23 cellular contexts compared by ENCODE assay signal in the genomic region with DNA sequence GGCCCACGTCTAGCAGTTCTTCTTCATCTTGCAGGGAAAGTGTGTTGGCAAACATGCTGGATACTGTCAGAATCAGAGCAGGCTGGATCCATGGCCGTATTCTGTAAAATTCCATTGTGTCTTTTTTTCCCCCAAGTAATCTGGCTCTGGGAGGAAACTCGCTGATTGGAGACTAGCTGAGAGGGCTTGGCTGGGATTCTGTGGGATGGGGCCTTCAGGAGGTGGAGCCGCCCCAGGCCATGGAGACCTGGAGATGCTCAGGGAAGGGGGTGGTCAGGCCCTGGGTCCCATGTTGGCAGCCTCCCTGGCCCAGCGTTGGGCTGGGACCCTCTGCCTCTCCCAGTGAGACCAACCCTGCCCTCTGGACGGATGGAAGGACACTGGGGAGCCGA.
DNase-seq lines count a peak whose midpoint lies in the region; ATAC-seq and TF ChIP-seq lines count a peak whose summit lies in the region.
"Had no signal": no experiment of that assay in that cellular context is flagged by ENCODE, and none has a peak within 500 bp of the region (broad histone marks: within the 10 kb centered on the region; RNA-seq: fewer than 3 reads in every experiment).

No MANE protein-coding gene starts in this region.

- no peak overlapping the region for H4K8ac ChIP-seq in mesenchymal stem cell (ENCODE audit: low read length)

- H3K18ac ChIP-seq in mesenchymal stem cell (ENCODE audit: low read depth in 1 of 2, low read length in 2 of 2), result no peak overlapping the region

- TF ChIP-seq CTCF in esophagus muscularis mucosa (IDR thresholded peaks at IDR 0.05), result no peak

- H3K4me2 ChIP-seq in mesenchymal stem cell (ENCODE audit: low read length, poor library complexity, severe bottlenecking), result no peak overlapping the region

- H3K4me1 ChIP-seq in adipocyte (ENCODE audit: control insufficient read depth, insufficient read depth, low read length) (peaks cover 42% of the 10 kb centered on the region), esophagus muscularis mucosa (peaks cover 24 to 46% (median 43%) of the 10 kb centered on the region in 4 donors), mesenchymal stem cell (ENCODE audit: control insufficient read depth, insufficient read depth, low read depth, low read length) (peaks cover 7% of the 10 kb centered on the region)

- intact Hi-C loops in esophagus muscularis mucosa (cut with DNase I), result no loop called here

- no peak for TF ChIP-seq EP300 in esophagus muscularis mucosa (IDR thresholded peaks at IDR 0.05)

- no peak overlapping the region for H3K14ac ChIP-seq in mesenchymal stem cell (ENCODE audit: low read length in 2 of 2)

- no peak overlapping the region for H4K91ac ChIP-seq in mesenchymal stem cell (ENCODE audit: low read length)

- H3K4ac ChIP-seq in mesenchymal stem cell (ENCODE audit: low read depth in 1 of 2, low read length in 2 of 2), result no peak overlapping the region

- H3K36me3 ChIP-seq in adipocyte (ENCODE audit: control insufficient read depth, insufficient read depth, low read length, severe bottlenecking), result no peaks in the 10 kb centered on the region
- no peaks in the 10 kb centered on the region for H3K36me3 ChIP-seq in esophagus muscularis mucosa
- H3K36me3 ChIP-seq in mesenchymal stem cell (ENCODE audit: control insufficient read depth in 1 of 2, insufficient read depth in 2 of 2, low read depth in 1 of 2, low read length in 2 of 2), result no peaks in the 10 kb centered on the region

- H3K23ac ChIP-seq in mesenchymal stem cell (ENCODE audit: low read length in 2 of 2), result no peak overlapping the region

- no peak overlapping the region for H2BK5ac ChIP-seq in mesenchymal stem cell (ENCODE audit: low read depth, low read length, poor library complexity, severe bottlenecking)

- no peaks in the 10 kb centered on the region for H3K27me3 ChIP-seq in adipocyte (replicated peaks; ENCODE audit: control insufficient read depth, insufficient read depth, low read length)
- no peaks in the 10 kb centered on the region for H3K27me3 ChIP-seq in esophagus muscularis mucosa
- H3K27me3 ChIP-seq in mesenchymal stem cell (ENCODE audit: control insufficient read depth in 1 of 2, insufficient read depth in 1 of 2, low read length in 2 of 2), result no peaks in the 10 kb centered on the region

- ATAC-seq in GM21723 (IDR thresholded peaks at IDR 0.05; ENCODE audit: unreplicated experiment), result no peak
- ATAC-seq: activated naive CD8-positive, alpha-beta T cell treated with anti-CD3 and anti-CD28 coated beads, Interleukin-2, amount 50 U/mL, for 24 hours; natural killer cell treated with Interleukin-12 subunit alpha and Interleukin-12 subunit beta and Interleukin-15 and Interleukin-18, amount 100 ng/mL, for 72 hours had no signal

- H2AFZ ChIP-seq in mesenchymal stem cell (ENCODE audit: low read depth, low read length), result no peak overlapping the region

- H2BK120ac ChIP-seq in mesenchymal stem cell (ENCODE audit: low read depth, low read length), result no peak overlapping the region

- no peak for TF ChIP-seq POLR2A in esophagus muscularis mucosa (IDR thresholded peaks at IDR 0.05; ENCODE audit: low read depth)

- peak overlapping the region in 1 of 2 experiments; percentile 40 for H2BK12ac ChIP-seq in mesenchymal stem cell (ENCODE audit: low read length in 2 of 2)

- no peak overlapping the region for H2BK15ac ChIP-seq in mesenchymal stem cell (ENCODE audit: low read depth, poor library complexity, severe bottlenecking)

- H3K9me3 ChIP-seq in adipocyte (ENCODE audit: control insufficient read depth, low read length) (no peaks in the 10 kb centered on the region), esophagus muscularis mucosa (no peaks in the 10 kb centered on the region), mesenchymal stem cell (ENCODE audit: control insufficient read depth, low read length) (no peaks in the 10 kb centered on the region)

- no peak overlapping the region for H3K4me3 ChIP-seq in adipocyte (ENCODE audit: low read length)
- no peak overlapping the region for H3K4me3 ChIP-seq in esophagus muscularis mucosa
- H3K4me3 ChIP-seq in mesenchymal stem cell (ENCODE audit: insufficient read depth in 1 of 2, low read depth in 1 of 2, low read length in 2 of 2), result peak overlapping the region in 1 of 2 experiments; percentile 30

- H2AK5ac ChIP-seq in mesenchymal stem cell (ENCODE audit: low read length, severe bottlenecking), result no peak overlapping the region

- H3K9ac ChIP-seq in adipocyte (ENCODE audit: low read length) (peak overlapping the region; percentile 38), mesenchymal stem cell (ENCODE audit: low read length) (peak overlapping the region; percentile 40)

- no peak for DNase-seq in adipocyte (ENCODE audit: low read depth)
- DNase-seq in esophagus muscularis mucosa (ENCODE audit: extremely low spot score), result no peak
- DNase-seq in mesenchymal stem cell, result no peak
- peak; percentile 75 for DNase-seq in superior temporal gyrus (ENCODE audit: extremely low spot score)
- DNase-seq in activated gamma-delta T cell (lab: John Stamatoyannopoulos, UW), result no peak
- no peak for DNase-seq in NCI-H1092 treated with DMSO at 0.1 percent for 48 hours (lab: John Stamatoyannopoulos, UW)
- no peak for DNase-seq in HUDEP-2 (lab: John Stamatoyannopoulos, UW; ENCODE audit: unreplicated experiment in 76 of 76)
- DNase-seq: ACHN; activated CD4-positive, alpha-beta memory T cell treated with anti-CD3 and anti-CD28 coated beads, Interleukin-2, amount 10 ng/mL, durations not matched to agents 7 days and 5 days; activated CD4-positive, CD25-positive, alpha-beta regulatory T cell; activated effector memory CD4-positive, alpha-beta T cell treated with anti-CD3 and anti-CD28 coated beads, Interleukin-2, amount 50 U/mL, for 16 hours; activated naive CD8-positive, alpha-beta T cell treated with anti-CD3 and anti-CD28 coated beads, Interleukin-2, amount 50 U/mL, for 24 hours; Calu3; foreskin melanocyte; HFFc6; kidney glomerular epithelial cell; MV-4-11; NCI-H1694; small intestine; stimulated activated naive CD4-positive, alpha-beta T cell; T-helper 9 cell had no signal

- H3K27ac ChIP-seq in esophagus muscularis mucosa (replicated peaks in 1 of 4) (peak overlapping the region; percentile 51 to 65 (median 62)), mesenchymal stem cell (ENCODE audit: low read length, poor library complexity, severe bottlenecking) (no peak overlapping the region)

- 70% methylated on average over 7 of the region's 7 CpGs for WGBS in esophagus muscularis mucosa
- 95% methylated on average over 7 of the region's 7 CpGs for WGBS in mesenchymal stem cell

- peaks cover 56% of the 10 kb centered on the region for H3K79me1 ChIP-seq in mesenchymal stem cell (replicated peaks; ENCODE audit: low read length, poor library complexity, severe bottlenecking)
